In the genomic region with DNA sequence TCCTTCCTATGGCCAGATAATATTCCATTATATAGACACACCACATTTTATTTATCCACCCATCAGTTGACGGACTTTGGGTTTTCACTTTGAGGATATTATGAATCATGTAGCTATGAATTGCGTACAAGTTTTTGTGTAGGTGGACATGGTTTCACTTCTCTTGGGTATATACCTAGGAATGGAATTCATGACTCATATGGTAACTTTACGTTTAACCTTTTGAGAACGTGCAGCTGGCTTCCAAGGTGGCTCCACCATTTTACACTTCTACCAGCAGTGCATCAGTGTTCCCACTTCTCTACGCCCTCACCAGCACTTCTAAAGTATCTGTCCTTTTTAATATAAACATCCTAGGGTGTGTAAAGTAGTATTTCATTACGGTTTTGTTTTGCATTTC, we compare ENCODE assay signal across 1 cellular context.
TF ChIP-seq lines count a peak whose summit lies in the region.

No MANE protein-coding gene starts in this region.

TF ChIP-seq in GM12878, 131 proteins besides CTCF, POLR2A, EP300 and RAD21 (continued from another document):
- TF ChIP-seq ATF2 (IDR thresholded peaks at IDR 0.05; ENCODE audit: low read length) (peak; percentile 98), RAD51 (IDR thresholded peaks at IDR 0.05) (peak; percentile 41; the same call in 1 of the 2 replicates), IKZF1 (conservative IDR thresholded peaks at IDR 0.05) (peak; percentile 99), STAT3 (IDR thresholded peaks at IDR 0.05; ENCODE audit: low read depth, low read length) (peak; percentile 76; the same call in 1 of the 2 replicates), RELA (IDR thresholded peaks at IDR 0.05; ENCODE audit: borderline replicate concordance, partially characterized antibody) (no peak), SUZ12 (IDR thresholded peaks at IDR 0.05; ENCODE audit: unreplicated experiment) (no peak), CREB1 (IDR thresholded peaks at IDR 0.05; ENCODE audit: low read depth) (peak; percentile 79), CEBPB (IDR thresholded peaks at IDR 0.05; ENCODE audit: borderline replicate concordance in 1 of 2, low read depth in 2 of 2, low read length in 2 of 2) (peak in 1 of 2 experiments; percentile 95; a peak in 2 of 4 replicates), CBFB (IDR thresholded peaks at IDR 0.05; ENCODE audit: low read depth) (peak; percentile 75; the same call in 1 of the 2 replicates), NFIC (IDR thresholded peaks at IDR 0.05; ENCODE audit: low read depth, low read length) (peak; percentile 99), RB1 (IDR thresholded peaks at IDR 0.05; ENCODE audit: borderline replicate concordance) (no peak), PAX5 (IDR thresholded peaks at IDR 0.05; ENCODE audit: borderline replicate concordance, low read depth, low read length) (peak; percentile 93), BHLHE40 (IDR thresholded peaks at IDR 0.05; ENCODE audit: borderline replicate concordance in 1 of 2, low read depth in 2 of 2, low read length in 1 of 2) (peak; percentile 93 to 95), ASH2L (IDR thresholded peaks at IDR 0.05; ENCODE audit: borderline replicate concordance, low read depth) (no peak), ESRRA (IDR thresholded peaks at IDR 0.05; ENCODE audit: low read length) (peak; percentile 60; the same call in 1 of the 2 replicates), NR2F1 (conservative IDR thresholded peaks at IDR 0.05) (peak; percentile 98), RBBP5 (conservative IDR thresholded peaks at IDR 0.05) (no peak), BACH1 (IDR thresholded peaks at IDR 0.05; ENCODE audit: borderline replicate concordance) (peak; percentile 92; the same call in 1 of the 2 replicates), ZNF24 (IDR thresholded peaks at IDR 0.05) (peak; percentile 89), CHD1 (IDR thresholded peaks at IDR 0.05; ENCODE audit: low read depth, low read length) (no peak), NBN (IDR thresholded peaks at IDR 0.05) (peak; percentile 81), PML (IDR thresholded peaks at IDR 0.05; ENCODE audit: low read length) (peak; percentile 85)
- TF ChIP-seq, protein P1, sequence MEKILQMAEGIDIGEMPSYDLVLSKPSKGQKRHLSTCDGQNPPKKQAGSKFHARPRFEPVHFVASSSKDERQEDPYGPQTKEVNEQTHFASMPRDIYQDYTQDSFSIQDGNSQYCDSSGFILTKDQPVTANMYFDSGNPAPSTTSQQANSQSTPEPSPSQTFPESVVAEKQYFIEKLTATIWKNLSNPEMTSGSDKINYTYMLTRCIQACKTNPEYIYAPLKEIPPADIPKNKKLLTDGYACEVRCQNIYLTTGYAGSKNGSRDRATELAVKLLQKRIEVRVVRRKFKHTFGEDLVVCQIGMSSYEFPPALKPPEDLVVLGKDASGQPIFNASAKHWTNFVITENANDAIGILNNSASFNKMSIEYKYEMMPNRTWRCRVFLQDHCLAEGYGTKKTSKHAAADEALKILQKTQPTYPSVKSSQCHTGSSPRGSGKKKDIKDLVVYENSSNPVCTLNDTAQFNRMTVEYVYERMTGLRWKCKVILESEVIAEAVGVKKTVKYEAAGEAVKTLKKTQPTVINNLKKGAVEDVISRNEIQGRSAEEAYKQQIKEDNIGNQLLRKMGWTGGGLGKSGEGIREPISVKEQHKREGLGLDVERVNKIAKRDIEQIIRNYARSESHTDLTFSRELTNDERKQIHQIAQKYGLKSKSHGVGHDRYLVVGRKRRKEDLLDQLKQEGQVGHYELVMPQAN (conservative IDR thresholded peaks at IDR 0.05), result no peak
